In the genomic region with DNA sequence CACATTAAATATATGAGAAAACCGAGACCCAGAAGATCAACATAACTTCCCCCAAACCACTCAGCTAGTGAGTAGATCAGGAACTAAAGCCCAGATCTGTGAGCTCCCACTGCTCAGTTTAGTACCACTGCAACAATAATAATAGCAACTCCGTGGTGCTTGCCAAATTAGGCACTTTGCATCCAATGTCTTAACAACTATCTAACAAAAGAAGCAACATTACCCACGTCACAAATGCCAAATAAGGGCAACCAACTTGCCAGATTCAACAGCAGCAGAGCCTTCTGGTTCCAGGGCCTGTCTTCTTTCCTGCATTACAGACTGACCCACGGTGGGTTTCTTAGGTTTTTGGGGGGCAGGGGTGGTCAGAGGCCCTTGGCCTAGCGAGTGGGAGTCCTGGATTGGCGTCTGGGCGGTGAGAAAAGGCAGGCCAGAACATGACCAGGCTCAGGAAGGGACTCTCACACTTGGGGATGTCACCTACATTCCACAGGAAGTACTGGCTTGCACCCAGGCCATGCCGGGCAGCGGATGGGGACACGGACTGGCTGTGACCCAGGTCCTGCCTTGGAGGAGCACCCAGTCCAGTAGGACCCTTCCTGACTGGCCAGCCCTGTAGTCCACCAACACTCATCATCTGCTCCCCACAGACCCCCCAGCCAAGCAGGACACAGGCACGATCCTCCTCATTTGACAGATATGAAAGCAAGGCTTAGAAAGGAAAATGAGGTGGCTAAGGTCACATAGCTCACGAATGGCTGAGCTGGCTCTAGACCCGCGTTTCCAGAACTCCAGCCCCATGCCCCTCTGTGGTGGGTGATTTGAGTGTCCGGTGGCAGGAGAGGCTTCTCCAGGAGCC, we compare ENCODE assay signal across 1 cellular context.
TF ChIP-seq lines count a peak whose summit lies in the region.

No MANE protein-coding gene starts in this region.

TF ChIP-seq in WTC11, 78 proteins besides CTCF, POLR2A, EP300 and RAD21 (continued from another document):
- TF ChIP-seq ZBTB43 (CRISPR knock-in tag; IDR thresholded peaks at IDR 0.05) (no peak), MLX (CRISPR knock-in tag; IDR thresholded peaks at IDR 0.05) (no peak), MXD4 (CRISPR knock-in tag; IDR thresholded peaks at IDR 0.05; ENCODE audit: borderline replicate concordance) (no peak), ZNF423 (CRISPR knock-in tag; IDR thresholded peaks at IDR 0.05) (no peak), KAT7 (CRISPR knock-in tag; IDR thresholded peaks at IDR 0.05; ENCODE audit: borderline replicate concordance) (no peak), FOXJ3 (CRISPR knock-in tag; IDR thresholded peaks at IDR 0.05; ENCODE audit: borderline replicate concordance) (no peak), GRHL2 (CRISPR knock-in tag; IDR thresholded peaks at IDR 0.05; ENCODE audit: insufficient replicate concordance, severe bottlenecking) (no peak), JUN (CRISPR knock-in tag; IDR thresholded peaks at IDR 0.05) (no peak), OVOL2 (CRISPR knock-in tag; IDR thresholded peaks at IDR 0.05; ENCODE audit: borderline replicate concordance) (no peak), ATF1 (CRISPR knock-in tag; IDR thresholded peaks at IDR 0.05) (no peak), NFE2L1 (CRISPR knock-in tag; IDR thresholded peaks at IDR 0.05) (no peak), ZNF416 (CRISPR knock-in tag; IDR thresholded peaks at IDR 0.05) (no peak), JAZF1 (CRISPR knock-in tag; IDR thresholded peaks at IDR 0.05) (no peak)
- TF ChIP-seq, protein P1, sequence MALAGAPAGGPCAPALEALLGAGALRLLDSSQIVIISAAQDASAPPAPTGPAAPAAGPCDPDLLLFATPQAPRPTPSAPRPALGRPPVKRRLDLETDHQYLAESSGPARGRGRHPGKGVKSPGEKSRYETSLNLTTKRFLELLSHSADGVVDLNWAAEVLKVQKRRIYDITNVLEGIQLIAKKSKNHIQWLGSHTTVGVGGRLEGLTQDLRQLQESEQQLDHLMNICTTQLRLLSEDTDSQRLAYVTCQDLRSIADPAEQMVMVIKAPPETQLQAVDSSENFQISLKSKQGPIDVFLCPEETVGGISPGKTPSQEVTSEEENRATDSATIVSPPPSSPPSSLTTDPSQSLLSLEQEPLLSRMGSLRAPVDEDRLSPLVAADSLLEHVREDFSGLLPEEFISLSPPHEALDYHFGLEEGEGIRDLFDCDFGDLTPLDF (CRISPR knock-in tag; IDR thresholded peaks at IDR 0.05) = no peak
